24 cellular contexts compared by ENCODE assay signal in the genomic region with DNA sequence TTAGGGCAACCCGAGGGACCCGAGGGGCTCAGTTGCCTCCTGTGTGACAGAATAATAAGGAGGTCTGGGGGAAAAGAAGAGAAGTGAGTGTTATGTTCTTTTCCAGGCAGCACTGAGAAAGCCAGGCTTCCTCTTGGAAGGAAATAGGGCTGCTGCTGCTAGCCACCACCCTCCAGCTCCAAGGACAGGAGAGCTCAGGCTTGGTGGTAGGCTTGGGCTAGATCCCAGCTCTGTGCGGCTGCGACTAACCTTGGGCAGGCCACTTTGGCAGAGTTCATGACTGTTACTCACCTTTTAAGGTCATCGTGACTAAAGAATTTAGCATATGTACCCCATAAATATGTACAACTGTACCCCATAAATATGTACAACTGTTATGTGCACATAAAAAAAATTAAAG.
A peak's percentile ranks its signal among the peaks of the same experiment; 100 is the strongest.
DNase-seq lines count a peak whose midpoint lies in the region; ATAC-seq and TF ChIP-seq lines count a peak whose summit lies in the region.
"Had no signal": no experiment of that assay in that cellular context is flagged by ENCODE, and none has a peak within 500 bp of the region (broad histone marks: within the 10 kb centered on the region; RNA-seq: fewer than 3 reads in every experiment).

No MANE protein-coding gene starts in this region.

- peak overlapping the region; percentile 37 for H3K56ac ChIP-seq in mesendoderm (ENCODE audit: low read length)

- TF ChIP-seq CTCF in GM23338 (conservative IDR thresholded peaks at IDR 0.05; ENCODE audit: low read depth in 2 of 2), result no peak
- TF ChIP-seq CTCF in GM10266 (IDR thresholded peaks at IDR 0.05; ENCODE audit: control insufficient read depth, insufficient read depth, low read depth, missing control alignments), result no peak

- H3K4me2 ChIP-seq in GM23338 (no peak overlapping the region), mesendoderm (ENCODE audit: low read length) (no peak overlapping the region)
- H3K4me2 ChIP-seq: BLaER1 had no signal

- H2AK5ac ChIP-seq in mesendoderm (ENCODE audit: low read length), result peak overlapping the region; percentile 9

- WGBS in mesendoderm (ENCODE audit: extremely low coverage, insufficient coverage, low lambda C conversion rate), result no CpG with 5 or more reads among the region's 5 CpGs

- no peak overlapping the region for H2BK120ac ChIP-seq in mesendoderm (ENCODE audit: low read depth, low read length)

- no peak overlapping the region for H3K4me3 Mint-ChIP-seq in GM23338
- H3K4me3 Mint-ChIP-seq: CD14-positive monocyte; CD4-positive, alpha-beta memory T cell; CD8-positive, alpha-beta memory T cell had no signal

- no peaks in the 10 kb centered on the region for H4K20me1 ChIP-seq in GM23338 (replicated peaks; ENCODE audit: insufficient read depth)
- H4K20me1 ChIP-seq: BLaER1 had no signal

- H3K36me3 ChIP-seq in GM23338 (ENCODE audit: insufficient read depth), result no peaks in the 10 kb centered on the region
- no peaks in the 10 kb centered on the region for H3K36me3 ChIP-seq in mesendoderm (ENCODE audit: control insufficient read depth, insufficient read depth, low read length)
- H3K36me3 ChIP-seq: BE2C, BLaER1 had no signal

- no peak overlapping the region for H4K8ac ChIP-seq in mesendoderm (ENCODE audit: low read depth, low read length)

- H3K27me3 Mint-ChIP-seq in GM23338 (ENCODE audit: insufficient read depth, low read depth, poor library complexity), result peaks cover 2% of the 10 kb centered on the region
- H3K27me3 Mint-ChIP-seq: CD4-positive, alpha-beta memory T cell; CD4-positive, CD25-positive, alpha-beta regulatory T cell; CD8-positive, alpha-beta memory T cell had no signal

- 0 out of 2 replicates have a peak overlapping the region, but pooled peaks have one; percentile 28 for H2AFZ ChIP-seq in GM23338

- H3K4me1 Mint-ChIP-seq in GM23338, result no peaks in the 10 kb centered on the region
- H3K4me1 Mint-ChIP-seq: CD14-positive monocyte; CD4-positive, alpha-beta memory T cell; CD4-positive, CD25-positive, alpha-beta regulatory T cell; CD8-positive, alpha-beta memory T cell had no signal

- H3K4me1 ChIP-seq in GM23338 (ENCODE audit: insufficient read depth) (no peaks in the 10 kb centered on the region), mesendoderm (ENCODE audit: control insufficient read depth, low read depth, low read length) (peaks cover 3% of the 10 kb centered on the region)
- H3K4me1 ChIP-seq: BE2C, BLaER1 had no signal

- H3K36me3 Mint-ChIP-seq in GM23338 (ENCODE audit: low read depth), result no peaks in the 10 kb centered on the region; the same call in 2 of the 3 replicates
- H3K36me3 Mint-ChIP-seq: CD14-positive monocyte; CD4-positive, alpha-beta memory T cell; CD4-positive, CD25-positive, alpha-beta regulatory T cell; CD8-positive, alpha-beta memory T cell had no signal

- peak overlapping the region; percentile 3 for H3K18ac ChIP-seq in mesendoderm (ENCODE audit: low read length)

- no peaks in the 10 kb centered on the region for H3F3A ChIP-seq in GM23338 (replicated peaks; ENCODE audit: low read depth)

- no peaks in the 10 kb centered on the region for H3K79me2 ChIP-seq in GM23338 (replicated peaks; ENCODE audit: insufficient read depth)
- H3K79me2 ChIP-seq in mesendoderm (ENCODE audit: control insufficient read depth, insufficient read depth, low read length), result no peaks in the 10 kb centered on the region

- peak overlapping the region; percentile 5 for H2BK15ac ChIP-seq in mesendoderm (replicated peaks; ENCODE audit: low read depth)

- H3K23ac ChIP-seq in mesendoderm (ENCODE audit: low read length), result no peak overlapping the region

- no peak overlapping the region for H3K27ac ChIP-seq in GM23338 (ENCODE audit: low read depth)
- H3K27ac ChIP-seq in mesendoderm (ENCODE audit: low read depth, low read length), result no peak overlapping the region
- H3K27ac ChIP-seq in substantia nigra (ENCODE audit: low read depth, low read length, poor library complexity, severe bottlenecking), result no peak overlapping the region
- H3K27ac ChIP-seq: BLaER1 had no signal

- H3K9me3 Mint-ChIP-seq in GM23338, result no peaks in the 10 kb centered on the region
- H3K9me3 Mint-ChIP-seq: CD4-positive, alpha-beta memory T cell had no signal

- peak overlapping the region; percentile 47 for H2BK5ac ChIP-seq in mesendoderm (ENCODE audit: low read length)

- H3K27ac Mint-ChIP-seq in GM23338, result no peak overlapping the region
- H3K27ac Mint-ChIP-seq: CD14-positive monocyte; CD4-positive, alpha-beta memory T cell; CD4-positive, CD25-positive, alpha-beta regulatory T cell had no signal

- H3K4ac ChIP-seq in mesendoderm (ENCODE audit: low read depth, low read length), result no peak overlapping the region

- H3K9ac ChIP-seq in mesendoderm (ENCODE audit: low read length), result no peak overlapping the region
- H3K9ac ChIP-seq: BLaER1 had no signal

- H4K5ac ChIP-seq in mesendoderm (ENCODE audit: low read length), result no peak overlapping the region

- H3K27me3 ChIP-seq in GM23338 (ENCODE audit: insufficient read depth), result no peaks in the 10 kb centered on the region
- no peaks in the 10 kb centered on the region for H3K27me3 ChIP-seq in mesendoderm (ENCODE audit: insufficient read depth, low read length, poor library complexity)
- H3K27me3 ChIP-seq: BE2C, BLaER1 had no signal

- no peaks in the 10 kb centered on the region for H3K79me1 ChIP-seq in mesendoderm (ENCODE audit: low read length)

- no peaks in the 10 kb centered on the region for H3K9me2 ChIP-seq in GM23338 (ENCODE audit: insufficient read depth)

- ATAC-seq in GM23338 (no peak), HG03196 (IDR thresholded peaks at IDR 0.05; ENCODE audit: unreplicated experiment) (no peak), GM21423 (IDR thresholded peaks at IDR 0.05; ENCODE audit: unreplicated experiment) (no peak)

- no peak overlapping the region for H3K4me3 ChIP-seq in GM23338
- H3K4me3 ChIP-seq in mesendoderm (ENCODE audit: low read length), result no peak overlapping the region
- H3K4me3 ChIP-seq: BLaER1 had no signal

- DNase-seq in GM23338 (ENCODE audit: low spot score), result no peak
- no peak for DNase-seq in mesendoderm
- peak; percentile 21 for DNase-seq in smooth muscle cell of the brain vasculature (ENCODE audit: low read depth, low spot score)
- no peak for DNase-seq in GM10266 (ENCODE audit: extremely low spot score)
- no peak for DNase-seq in substantia nigra (lab: John Stamatoyannopoulos, UW)
- DNase-seq: 8988T; ACHN; BE2C; C1 segment of cervical spinal cord; CD4-positive, alpha-beta memory T cell; CD4-positive, CD25-positive, alpha-beta regulatory T cell; CD8-positive, alpha-beta memory T cell; COR-L47; DMS 273 treated with DMSO at 0.1 percent for 48 hours; DMS153; DMS53; DMS79; DND-41; EL; GDM1 had no signal

TF ChIP-seq in GM23338, 12 proteins besides CTCF, POLR2A, EP300 and RAD21 (continues in another document):
- TF ChIP-seq, protein P1, sequence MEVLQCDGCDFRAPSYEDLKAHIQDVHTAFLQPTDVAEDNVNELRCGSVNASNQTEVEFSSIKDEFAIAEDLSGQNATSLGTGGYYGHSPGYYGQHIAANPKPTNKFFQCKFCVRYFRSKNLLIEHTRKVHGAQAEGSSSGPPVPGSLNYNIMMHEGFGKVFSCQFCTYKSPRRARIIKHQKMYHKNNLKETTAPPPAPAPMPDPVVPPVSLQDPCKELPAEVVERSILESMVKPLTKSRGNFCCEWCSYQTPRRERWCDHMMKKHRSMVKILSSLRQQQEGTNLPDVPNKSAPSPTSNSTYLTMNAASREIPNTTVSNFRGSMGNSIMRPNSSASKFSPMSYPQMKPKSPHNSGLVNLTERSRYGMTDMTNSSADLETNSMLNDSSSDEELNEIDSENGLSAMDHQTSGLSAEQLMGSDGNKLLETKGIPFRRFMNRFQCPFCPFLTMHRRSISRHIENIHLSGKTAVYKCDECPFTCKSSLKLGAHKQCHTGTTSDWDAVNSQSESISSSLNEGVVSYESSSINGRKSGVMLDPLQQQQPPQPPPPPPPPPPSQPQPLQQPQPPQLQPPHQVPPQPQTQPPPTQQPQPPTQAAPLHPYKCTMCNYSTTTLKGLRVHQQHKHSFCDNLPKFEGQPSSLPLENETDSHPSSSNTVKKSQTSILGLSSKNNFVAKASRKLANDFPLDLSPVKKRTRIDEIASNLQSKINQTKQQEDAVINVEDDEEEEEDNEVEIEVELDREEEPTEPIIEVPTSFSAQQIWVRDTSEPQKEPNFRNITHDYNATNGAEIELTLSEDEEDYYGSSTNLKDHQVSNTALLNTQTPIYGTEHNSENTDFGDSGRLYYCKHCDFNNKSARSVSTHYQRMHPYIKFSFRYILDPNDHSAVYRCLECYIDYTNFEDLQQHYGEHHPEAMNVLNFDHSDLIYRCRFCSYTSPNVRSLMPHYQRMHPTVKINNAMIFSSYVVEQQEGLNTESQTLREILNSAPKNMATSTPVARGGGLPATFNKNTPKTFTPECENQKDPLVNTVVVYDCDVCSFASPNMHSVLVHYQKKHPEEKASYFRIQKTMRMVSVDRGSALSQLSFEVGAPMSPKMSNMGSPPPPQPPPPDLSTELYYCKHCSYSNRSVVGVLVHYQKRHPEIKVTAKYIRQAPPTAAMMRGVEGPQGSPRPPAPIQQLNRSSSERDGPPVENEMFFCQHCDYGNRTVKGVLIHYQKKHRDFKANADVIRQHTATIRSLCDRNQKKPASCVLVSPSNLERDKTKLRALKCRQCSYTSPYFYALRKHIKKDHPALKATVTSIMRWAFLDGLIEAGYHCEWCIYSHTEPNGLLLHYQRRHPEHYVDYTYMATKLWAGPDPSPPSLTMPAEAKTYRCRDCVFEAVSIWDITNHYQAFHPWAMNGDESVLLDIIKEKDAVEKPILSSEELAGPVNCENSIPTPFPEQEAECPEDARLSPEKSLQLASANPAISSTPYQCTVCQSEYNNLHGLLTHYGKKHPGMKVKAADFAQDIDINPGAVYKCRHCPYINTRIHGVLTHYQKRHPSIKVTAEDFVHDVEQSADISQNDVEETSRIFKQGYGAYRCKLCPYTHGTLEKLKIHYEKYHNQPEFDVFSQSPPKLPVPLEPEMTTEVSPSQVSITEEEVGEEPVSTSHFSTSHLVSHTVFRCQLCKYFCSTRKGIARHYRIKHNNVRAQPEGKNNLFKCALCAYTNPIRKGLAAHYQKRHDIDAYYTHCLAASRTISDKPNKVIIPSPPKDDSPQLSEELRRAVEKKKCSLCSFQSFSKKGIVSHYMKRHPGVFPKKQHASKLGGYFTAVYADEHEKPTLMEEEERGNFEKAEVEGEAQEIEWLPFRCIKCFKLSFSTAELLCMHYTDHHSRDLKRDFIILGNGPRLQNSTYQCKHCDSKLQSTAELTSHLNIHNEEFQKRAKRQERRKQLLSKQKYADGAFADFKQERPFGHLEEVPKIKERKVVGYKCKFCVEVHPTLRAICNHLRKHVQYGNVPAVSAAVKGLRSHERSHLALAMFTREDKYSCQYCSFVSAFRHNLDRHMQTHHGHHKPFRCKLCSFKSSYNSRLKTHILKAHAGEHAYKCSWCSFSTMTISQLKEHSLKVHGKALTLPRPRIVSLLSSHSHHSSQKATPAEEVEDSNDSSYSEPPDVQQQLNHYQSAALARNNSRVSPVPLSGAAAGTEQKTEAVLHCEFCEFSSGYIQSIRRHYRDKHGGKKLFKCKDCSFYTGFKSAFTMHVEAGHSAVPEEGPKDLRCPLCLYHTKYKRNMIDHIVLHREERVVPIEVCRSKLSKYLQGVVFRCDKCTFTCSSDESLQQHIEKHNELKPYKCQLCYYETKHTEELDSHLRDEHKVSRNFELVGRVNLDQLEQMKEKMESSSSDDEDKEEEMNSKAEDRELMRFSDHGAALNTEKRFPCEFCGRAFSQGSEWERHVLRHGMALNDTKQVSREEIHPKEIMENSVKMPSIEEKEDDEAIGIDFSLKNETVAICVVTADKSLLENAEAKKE (CRISPR knock-in tag; IDR thresholded peaks at IDR 0.05), result no peak
- no peak for TF ChIP-seq STAT1 (IDR thresholded peaks at IDR 0.05; ENCODE audit: unreplicated experiment)
